In the genomic region with DNA sequence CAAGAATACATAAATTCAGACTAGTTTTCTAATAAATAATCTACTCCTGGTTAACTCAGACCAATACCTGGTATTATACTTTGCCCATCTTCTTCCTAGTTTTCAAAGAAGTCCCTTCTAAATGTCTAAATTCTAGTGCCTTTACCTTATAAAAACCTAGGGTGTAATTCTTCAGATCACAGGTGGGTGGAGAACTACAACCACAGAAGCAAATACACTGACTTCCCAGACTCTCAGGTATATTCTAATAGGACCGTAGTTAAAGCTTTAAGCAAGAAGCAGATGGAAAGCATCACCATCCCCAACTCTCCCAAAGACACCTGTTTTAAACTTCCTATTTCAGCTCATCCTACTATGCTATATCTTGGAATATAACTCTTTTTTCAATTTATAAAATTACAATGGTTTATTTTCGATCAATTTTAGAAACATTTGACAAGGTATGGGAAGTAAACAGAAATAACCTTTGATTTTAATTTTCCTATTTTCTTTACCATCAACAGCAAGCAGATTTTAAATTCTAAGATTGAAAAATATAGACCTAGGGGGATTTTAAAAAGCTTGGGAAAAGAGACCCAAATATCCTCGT, we compare ENCODE assay signal across 10 cellular contexts. TPM values are rescaled to one million over a fixed set of nuclear protein-coding genes. Genes with fewer than 3 reads are reported as not detected.
DNase-seq lines count a peak whose midpoint lies in the region; ATAC-seq and TF ChIP-seq lines count a peak whose summit lies in the region.
"Had no signal": no experiment of that assay in that cellular context is flagged by ENCODE, and none has a peak within 500 bp of the region (broad histone marks: within the 10 kb centered on the region; RNA-seq: fewer than 3 reads in every experiment).

No MANE protein-coding gene starts in this region.

- DNase-seq in CD4-positive, alpha-beta T cell, result no peak
- DNase-seq in M059J (ENCODE audit: low read depth) (peak; percentile 4), cerebellum (ENCODE audit: low spot score) (peak; percentile 61), renal cortical epithelial cell (ENCODE audit: low read depth) (peak; percentile 50), 8988T (no peak), KG1 (lab: John Stamatoyannopoulos, UW) (no peak)
- no peak for DNase-seq in activated T-helper 1 cell treated with anti-CD3 and anti-CD28 coated beads, Interleukin-12 subunit alpha, Interleukin-12 subunit beta, Interleukin-2, Interleukin-4 antibody, amounts not matched to agents 30 ng/mL and 10 ng/mL and 1 ng/mL, durations not matched to agents 14 hours and 24 hours and 36 hours (ENCODE audit: low spot score)

- CTCF ChIA-PET in CD4-positive, alpha-beta T cell (lab: Charles Lee), result interaction anchor here (0.6 to 1.9 kb wide), 8 partner anchors 9 to 387 kb away, joined by 3 to 8 read pairs (median 4); no protein-coding TSS in a partner anchor

- H3K4me1 Mint-ChIP-seq in CD4-positive, alpha-beta T cell (ENCODE audit: low read depth), result peaks cover 5% of the 10 kb centered on the region
- peaks cover 69% of the 10 kb centered on the region for H3K4me1 Mint-ChIP-seq in activated T-helper 1 cell treated with anti-CD3 and anti-CD28 coated beads, Interleukin-12 subunit alpha, Interleukin-12 subunit beta, Interleukin-2, Interleukin-4 antibody, amounts not matched to agents 30 ng/mL and 10 ng/mL and 1 ng/mL, durations not matched to agents 14 hours and 24 hours and 36 hours (ENCODE audit: low read depth)

- no peaks in the 10 kb centered on the region for H3K9me3 Mint-ChIP-seq in CD4-positive, alpha-beta T cell
- no peaks in the 10 kb centered on the region for H3K9me3 Mint-ChIP-seq in activated T-helper 1 cell treated with anti-CD3 and anti-CD28 coated beads, Interleukin-12 subunit alpha, Interleukin-12 subunit beta, Interleukin-2, Interleukin-4 antibody, amounts not matched to agents 30 ng/mL and 10 ng/mL and 1 ng/mL, durations not matched to agents 14 hours and 24 hours and 36 hours
- H3K9me3 Mint-ChIP-seq: stimulated activated naive CD8-positive, alpha-beta T cell treated with anti-CD3 and anti-CD28 coated beads, Interleukin-15, Interleukin-2, amounts not matched to agents 100 ng/mL and 50 ng/mL, for 24 hours had no signal

- POLR2A ChIA-PET in CD4-positive, alpha-beta T cell (lab: Charles Lee), result interaction anchor here (0.6 to 4.5 kb wide), 4 partner anchors 10 to 19 kb away, joined by 3 to 19 read pairs (median 4); no protein-coding TSS in a partner anchor

- no peaks in the 10 kb centered on the region for H3K27me3 ChIP-seq in CD4-positive, alpha-beta T cell (ENCODE audit: control insufficient read depth, insufficient read depth, low read length)

- H3K27ac ChIP-seq in CD4-positive, alpha-beta T cell (ENCODE audit: low read depth, low read length), result no peak overlapping the region
- H3K27ac ChIP-seq: epithelial cell of prostate had no signal

- intact Hi-C loops in CD4-positive, alpha-beta T cell (cut with DNase I, micrococcal nuclease), result loop anchor here in 1 of 2 experiments (2.0 to 10.0 kb wide), 2 partner anchors 15 to 641 kb away; partner anchors contain the start of gene MAN1A1
- intact Hi-C loops in activated T-helper 1 cell treated with anti-CD3 and anti-CD28 coated beads, Interleukin-12 subunit alpha, Interleukin-12 subunit beta, Interleukin-2, Interleukin-4 antibody, amounts not matched to agents 30 ng/mL and 10 ng/mL and 1 ng/mL, durations not matched to agents 14 hours and 24 hours and 36 hours (cut with micrococcal nuclease), result loop anchor here (1.0 kb wide), 1 partner anchor 14 kb away; no protein-coding TSS in a partner anchor

- peak; percentile 75 for ATAC-seq in CD4-positive, alpha-beta T cell (ENCODE audit: poor library complexity)
- ATAC-seq in GM19351 (IDR thresholded peaks at IDR 0.05; ENCODE audit: unreplicated experiment), result peak; percentile 78

- H3K36me3 Mint-ChIP-seq in CD4-positive, alpha-beta T cell (ENCODE audit: low read depth), result no peaks in the 10 kb centered on the region
- peaks cover 28% of the 10 kb centered on the region for H3K36me3 Mint-ChIP-seq in activated T-helper 1 cell treated with anti-CD3 and anti-CD28 coated beads, Interleukin-12 subunit alpha, Interleukin-12 subunit beta, Interleukin-2, Interleukin-4 antibody, amounts not matched to agents 30 ng/mL and 10 ng/mL and 1 ng/mL, durations not matched to agents 14 hours and 24 hours and 36 hours (ENCODE audit: low read depth)

- H3K9me3 ChIP-seq in CD4-positive, alpha-beta T cell (ENCODE audit: control insufficient read depth, low read length), result no peaks in the 10 kb centered on the region

- no peak overlapping the region for H3K4me3 Mint-ChIP-seq in CD4-positive, alpha-beta T cell
- no peak overlapping the region for H3K4me3 Mint-ChIP-seq in activated T-helper 1 cell treated with anti-CD3 and anti-CD28 coated beads, Interleukin-12 subunit alpha, Interleukin-12 subunit beta, Interleukin-2, Interleukin-4 antibody, amounts not matched to agents 30 ng/mL and 10 ng/mL and 1 ng/mL, durations not matched to agents 14 hours and 24 hours and 36 hours
- H3K4me3 Mint-ChIP-seq: stimulated activated naive CD8-positive, alpha-beta T cell treated with anti-CD3 and anti-CD28 coated beads, Interleukin-15, Interleukin-2, amounts not matched to agents 100 ng/mL and 50 ng/mL, for 24 hours had no signal

- TF ChIP-seq CTCF in CD4-positive, alpha-beta T cell (IDR thresholded peaks at IDR 0.05), result peak; percentile 81

- no peaks in the 10 kb centered on the region for H3K27me3 Mint-ChIP-seq in CD4-positive, alpha-beta T cell
- no peaks in the 10 kb centered on the region for H3K27me3 Mint-ChIP-seq in activated T-helper 1 cell treated with anti-CD3 and anti-CD28 coated beads, Interleukin-12 subunit alpha, Interleukin-12 subunit beta, Interleukin-2, Interleukin-4 antibody, amounts not matched to agents 30 ng/mL and 10 ng/mL and 1 ng/mL, durations not matched to agents 14 hours and 24 hours and 36 hours (ENCODE audit: insufficient read depth)
- H3K27me3 Mint-ChIP-seq: stimulated activated naive CD8-positive, alpha-beta T cell treated with anti-CD3 and anti-CD28 coated beads, Interleukin-15, Interleukin-2, amounts not matched to agents 100 ng/mL and 50 ng/mL, for 24 hours had no signal

- no peak overlapping the region for H3K27ac Mint-ChIP-seq in CD4-positive, alpha-beta T cell
- H3K27ac Mint-ChIP-seq in activated T-helper 1 cell treated with anti-CD3 and anti-CD28 coated beads, Interleukin-12 subunit alpha, Interleukin-12 subunit beta, Interleukin-2, Interleukin-4 antibody, amounts not matched to agents 30 ng/mL and 10 ng/mL and 1 ng/mL, durations not matched to agents 14 hours and 24 hours and 36 hours, result no peak overlapping the region
- H3K27ac Mint-ChIP-seq: stimulated activated naive CD8-positive, alpha-beta T cell treated with anti-CD3 and anti-CD28 coated beads, Interleukin-15, Interleukin-2, amounts not matched to agents 100 ng/mL and 50 ng/mL, for 24 hours had no signal

RNA-seq across cellular contexts. Expression of gene MAN1A1, which starts 15.8 kb away (rescaled TPM):
- total RNA-seq in CD4-positive, alpha-beta T cell, result 1 to 10 TPM; 4.5 to 4.9 TPM
- 5.0 and 6.8 TPM in 2 replicates for total RNA-seq in M059J (2014; rRNA removed; shearing (Covaris generic))
- total RNA-seq in cerebellum, result 31.1 TPM
- 41.3 and 50.5 TPM in 2 replicates for total RNA-seq in renal cortical epithelial cell
- 50.1 and 52.4 TPM in 2 replicates for total RNA-seq in activated T-helper 1 cell treated with anti-CD3 and anti-CD28 coated beads, Interleukin-12 subunit alpha, Interleukin-12 subunit beta, Interleukin-2, Interleukin-4 antibody, amounts not matched to agents 30 ng/mL and 10 ng/mL and 1 ng/mL, durations not matched to agents 14 hours and 24 hours and 36 hours

Comparison
In these comparisons a context has a peak if more than half of its experiments do, and no peak if none do; other contexts are left out.
1. DNase-seq: peak in M059J (single experiment), cerebellum (single experiment) and renal cortical epithelial cell (single experiment); none in CD4-positive, alpha-beta T cell (0 of 10), activated T-helper 1 cell treated with anti-CD3 and anti-CD28 coated beads, Interleukin-12 subunit alpha, Interleukin-12 subunit beta, Interleukin-2, Interleukin-4 antibody, amounts not matched to agents 30 ng/mL and 10 ng/mL and 1 ng/mL, durations not matched to agents 14 hours and 24 hours and 36 hours (single experiment), 8988T (single experiment) and KG1 (single experiment).